9 cellular contexts compared by ENCODE assay signal in the genomic region with DNA sequence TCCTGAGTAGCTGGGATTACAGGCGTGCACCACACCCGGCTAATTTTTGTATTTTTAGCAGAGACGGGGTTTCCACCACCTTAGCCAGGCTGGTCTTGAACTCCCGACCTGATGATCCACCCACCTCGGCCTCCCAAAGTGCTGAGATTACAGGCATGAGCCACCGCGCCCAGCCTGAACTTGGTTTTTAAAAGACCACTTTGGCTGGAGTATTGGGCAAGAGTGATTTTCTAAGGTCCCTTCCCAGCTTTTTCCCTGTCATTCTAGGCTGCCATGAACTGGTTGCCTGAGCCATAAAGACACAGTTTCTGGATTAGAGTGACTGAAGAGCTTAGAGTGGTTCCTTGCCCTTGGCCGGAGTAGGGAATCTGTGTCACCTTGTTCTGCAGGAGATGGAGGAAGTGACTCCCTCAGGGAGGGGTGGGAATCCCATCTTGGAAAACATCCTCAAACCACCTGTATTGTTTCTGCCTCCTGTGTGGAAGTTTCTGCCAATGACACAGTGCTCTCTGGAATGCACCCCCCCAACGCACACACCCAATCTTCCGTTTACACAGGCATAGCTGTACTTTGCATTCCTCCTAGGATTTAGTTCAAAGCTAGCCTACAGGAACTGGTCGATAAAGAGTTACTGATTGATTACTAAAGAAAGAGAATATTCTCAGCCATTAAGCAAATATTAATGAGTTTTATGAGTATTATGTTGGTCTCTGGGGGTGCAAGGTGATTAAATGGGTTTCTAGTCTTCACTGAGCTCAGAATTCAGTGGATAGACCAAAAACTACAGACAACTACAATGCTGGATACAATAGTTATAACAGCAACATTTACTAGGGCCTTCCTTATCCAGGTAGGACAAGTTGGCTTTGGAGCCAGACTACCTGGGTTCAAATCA. TPM values are rescaled to one million over a fixed set of nuclear protein-coding genes. Genes with fewer than 3 reads are reported as not detected.
A peak's percentile ranks its signal among the peaks of the same experiment; 100 is the strongest.
DNase-seq lines count a peak whose midpoint lies in the region; ATAC-seq and TF ChIP-seq lines count a peak whose summit lies in the region.
"Had no signal": no experiment of that assay in that cellular context is flagged by ENCODE, and none has a peak within 500 bp of the region (broad histone marks: within the 10 kb centered on the region; RNA-seq: fewer than 3 reads in every experiment).

No MANE protein-coding gene starts in this region.

- no peaks in the 10 kb centered on the region for H3K9me3 ChIP-seq in CD8-positive, alpha-beta T cell (ENCODE audit: low read length)
- peaks cover 3% of the 10 kb centered on the region; the same call in 1 of the 2 replicates for H3K9me3 ChIP-seq in OCI-LY7 (ENCODE audit: low read length)

- H3K4me1 ChIP-seq in CD8-positive, alpha-beta T cell (ENCODE audit: insufficient read depth, low read length) = peaks cover 15% of the 10 kb centered on the region
- H3K4me1 ChIP-seq in OCI-LY7 (ENCODE audit: insufficient read depth, low read length, poor library complexity, severe bottlenecking) = peaks cover 71% of the 10 kb centered on the region

- no peaks in the 10 kb centered on the region for H3K9me3 Mint-ChIP-seq in CD8-positive, alpha-beta T cell
- no peaks in the 10 kb centered on the region for H3K9me3 Mint-ChIP-seq in natural killer cell

- CTCF ChIA-PET in CD8-positive, alpha-beta T cell (lab: Charles Lee) = interaction anchor here (1.0 kb wide), 1 partner anchor 12 kb away, joined by 3 read pairs; no protein-coding TSS in a partner anchor
- CTCF ChIA-PET in OCI-LY7 (lab: Charles Lee; ENCODE audit: unreplicated experiment) = interaction anchor here (0.7 to 1.5 kb wide), 3 partner anchors 18 to 19 kb away, joined by 3 to 6 read pairs (median 4); no protein-coding TSS in a partner anchor

- no peak for TF ChIP-seq CTCF in CD8-positive, alpha-beta T cell (IDR thresholded peaks at IDR 0.05)
- TF ChIP-seq CTCF in OCI-LY7 (conservative IDR thresholded peaks at IDR 0.05; ENCODE audit: low read length) (no peak), natural killer cell (IDR thresholded peaks at IDR 0.05) (no peak), GM10266 (IDR thresholded peaks at IDR 0.05; ENCODE audit: control insufficient read depth, insufficient read depth, low read depth, missing control alignments) (no peak)

- peak overlapping the region; percentile 65 for H3K4me2 ChIP-seq in OCI-LY7 (ENCODE audit: low read length)

- H4K20me1 ChIP-seq in OCI-LY7 (ENCODE audit: insufficient read depth, low read length) = no peaks in the 10 kb centered on the region

- intact Hi-C loops in CD8-positive, alpha-beta T cell (cut with DNase I, micrococcal nuclease) = no loop called here
- intact Hi-C loops in OCI-LY7 (cut with micrococcal nuclease; ENCODE audit: unreplicated experiment) (no loop called here), natural killer cell (cut with micrococcal nuclease) (no loop called here)

- no peak overlapping the region for H2AFZ ChIP-seq in OCI-LY7 (ENCODE audit: low read length)

- peak overlapping the region; percentile 4 for H3K27ac Mint-ChIP-seq in CD8-positive, alpha-beta T cell
- H3K27ac Mint-ChIP-seq in natural killer cell = peak overlapping the region; percentile 77 to 84

- no peak overlapping the region for H3K27ac ChIP-seq in CD8-positive, alpha-beta T cell (ENCODE audit: low read depth, low read length)
- H3K27ac ChIP-seq in OCI-LY7 (ENCODE audit: low read depth, low read length, poor library complexity, severe bottlenecking) (peak overlapping the region; percentile 98), epithelial cell of prostate (peak overlapping the region; percentile 100)

- peaks cover 16% of the 10 kb centered on the region for H3K36me3 ChIP-seq in CD8-positive, alpha-beta T cell (ENCODE audit: insufficient read depth, low read length)
- H3K36me3 ChIP-seq in OCI-LY7 (ENCODE audit: insufficient read depth, low read length) = peaks cover 70% of the 10 kb centered on the region

- POLR2A ChIA-PET in CD8-positive, alpha-beta T cell (lab: Charles Lee) = interaction anchor here (1.2 kb wide), 1 partner anchor 18 kb away, joined by 3 read pairs; the partner anchor contains the start of gene BCL2L1
- POLR2A ChIA-PET in OCI-LY7 (lab: Charles Lee) = interaction anchor here (0.7 to 3.5 kb wide), 7 partner anchors 11 to 30 kb away, joined by 3 to 25 read pairs (median 4); partner anchors contain the start of gene BCL2L1

- H3K4me3 Mint-ChIP-seq in CD8-positive, alpha-beta T cell = no peak overlapping the region
- no peak overlapping the region for H3K4me3 Mint-ChIP-seq in natural killer cell

- no peak for DNase-seq in CD8-positive, alpha-beta T cell
- DNase-seq in OCI-LY7 (ENCODE audit: low spot score) (no peak), epithelial cell of prostate (ENCODE audit: low read depth, low spot score) (peak; percentile 95), natural killer cell (no peak), 8988T (no peak), GM10266 (ENCODE audit: extremely low spot score) (no peak)
- DNase-seq: activated CD4-positive, alpha-beta T cell treated with anti-CD3 and anti-CD28 coated beads for 48 hours had no signal

- H3K27me3 Mint-ChIP-seq in CD8-positive, alpha-beta T cell (ENCODE audit: low read depth) = no peaks in the 10 kb centered on the region
- H3K27me3 Mint-ChIP-seq in natural killer cell (ENCODE audit: low read depth in 2 of 2) = no peaks in the 10 kb centered on the region

- H3K4me1 Mint-ChIP-seq in CD8-positive, alpha-beta T cell (ENCODE audit: low read depth) = peaks cover 60% of the 10 kb centered on the region
- H3K4me1 Mint-ChIP-seq in natural killer cell = peaks cover 60 to 76% of the 10 kb centered on the region in 2 donors

- TSS peak; percentile 21 for BruUV-seq in OCI-LY7 (replicated peaks; lab: Mats Ljungman, UMichigan)

- no peak for ATAC-seq in CD8-positive, alpha-beta T cell
- ATAC-seq in natural killer cell (no peak), HG02610 (IDR thresholded peaks at IDR 0.05; ENCODE audit: unreplicated experiment) (no peak), GM19351 (IDR thresholded peaks at IDR 0.05; ENCODE audit: unreplicated experiment) (no peak)

- no peak overlapping the region for H3K4me3 ChIP-seq in CD8-positive, alpha-beta T cell (ENCODE audit: low read depth, low read length)
- peak overlapping the region; percentile 2 for H3K4me3 ChIP-seq in OCI-LY7 (ENCODE audit: low read depth, low read length, poor library complexity, severe bottlenecking)

- peaks cover 55% of the 10 kb centered on the region for H3K36me3 Mint-ChIP-seq in CD8-positive, alpha-beta T cell
- H3K36me3 Mint-ChIP-seq in natural killer cell = peaks cover 17% of the 10 kb centered on the region

- peaks cover 70% of the 10 kb centered on the region for H3K79me2 ChIP-seq in OCI-LY7 (ENCODE audit: insufficient read depth, low read depth, low read length)

- no peaks in the 10 kb centered on the region for H3K9me2 ChIP-seq in OCI-LY7 (ENCODE audit: insufficient read depth, low read length)

- H3K27me3 ChIP-seq in CD8-positive, alpha-beta T cell (ENCODE audit: insufficient read depth, low read length) = no peaks in the 10 kb centered on the region

RNA-seq across cellular contexts. Expression of gene BCL2L1, which starts 18.2 kb away (rescaled TPM):
- total RNA-seq in CD8-positive, alpha-beta T cell = 1 to 10 TPM; 9.5 to 9.7 TPM
- 83.2 and 88.8 TPM in 2 replicates for total RNA-seq in OCI-LY7 (2014; rRNA removed; shearing (Covaris generic))
- total RNA-seq in OCI-LY7 (2022) (64.2 and 71.5 TPM in 2 replicates), natural killer cell (10 to 100 TPM; 67.4 to 92.6 (median 78.6) TPM)

RNA-seq across cellular contexts. Expression of gene TPX2, which starts 34.6 kb away (rescaled TPM):
- under 1 TPM; 0.62 to 0.75 TPM for total RNA-seq in CD8-positive, alpha-beta T cell
- total RNA-seq in OCI-LY7 (2014; rRNA removed; shearing (Covaris generic)) = 121 and 134 TPM in 2 replicates
- total RNA-seq in OCI-LY7 (2022) (173 and 183 TPM in 2 replicates), natural killer cell (1 to 10 TPM; 2.2 to 4.2 (median 2.2) TPM)

Comparison
In these comparisons a context has a peak if more than half of its experiments do, and no peak if none do; other contexts are left out.
1. RNA of gene BCL2L1, which starts 18.2 kb away (total RNA-seq): 64.2 to 88.8 TPM in OCI-LY7 and 67.4 to 92.6 TPM in natural killer cell; 9.5 to 9.7 TPM in CD8-positive, alpha-beta T cell; every median in the first group is over 4 times any median in the second.
2. RNA of gene TPX2, which starts 34.6 kb away (total RNA-seq): 121 to 183 TPM in OCI-LY7; 2.2 to 4.2 TPM in natural killer cell and 0.62 to 0.75 TPM in CD8-positive, alpha-beta T cell; every median in the first group is over 10 times any median in the second.